1 cellular context compared by ENCODE assay signal in the genomic region with DNA sequence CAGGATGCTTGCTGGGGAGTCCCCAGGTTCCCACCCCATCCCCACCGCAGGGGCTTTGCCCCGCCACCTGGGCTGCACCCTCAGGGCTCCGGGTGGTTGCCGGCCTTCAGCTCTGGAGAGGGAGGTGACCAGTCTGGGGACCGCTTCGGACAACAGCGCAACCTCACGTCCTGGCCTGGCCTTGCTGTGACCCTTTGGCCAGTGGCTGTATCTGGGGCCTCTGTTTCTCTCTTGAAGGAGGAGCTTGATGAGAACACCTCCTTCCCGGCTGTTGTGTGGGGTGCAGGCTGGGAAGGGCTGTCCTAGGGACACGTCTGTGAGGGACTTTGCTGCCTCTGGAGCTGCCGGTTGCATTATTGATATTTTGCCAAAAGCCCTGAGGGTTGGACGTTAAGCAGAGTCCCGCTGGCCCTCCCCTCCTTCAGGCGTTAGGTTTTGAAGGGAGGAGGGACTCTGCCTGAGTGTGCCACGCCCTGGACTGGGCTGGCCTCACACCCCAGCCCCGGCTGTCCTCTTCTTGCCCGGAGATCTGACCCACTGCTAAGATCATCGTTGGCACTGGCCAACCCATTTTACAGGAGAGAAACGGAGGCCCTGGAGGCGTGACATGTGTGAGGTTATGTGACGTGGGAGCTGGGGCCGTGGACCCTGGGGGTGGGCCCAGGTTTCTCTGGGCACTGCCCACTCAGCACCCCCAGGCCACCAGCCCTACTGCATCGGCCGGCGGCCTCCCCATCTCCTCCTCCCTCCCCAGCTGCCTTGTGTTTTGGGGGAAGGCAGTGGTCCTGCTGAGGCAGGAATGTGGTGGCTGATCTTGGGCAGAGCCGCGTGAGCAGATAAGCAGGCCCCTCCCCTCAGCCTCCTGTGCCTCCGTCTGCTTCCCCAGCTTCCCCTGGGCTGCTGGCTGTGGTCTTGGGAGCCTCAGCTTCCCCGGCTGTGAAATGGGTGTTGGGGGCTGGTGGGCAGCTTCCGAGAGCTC.
TF ChIP-seq lines count a peak whose summit lies in the region.

No MANE protein-coding gene starts in this region.

TF ChIP-seq in K562, 482 proteins besides CTCF, POLR2A, EP300 and RAD21 (continued from another document and continues in another):
- peak in 1 of 2 experiments; percentile 32; a peak in 1 of 4 replicates for TF ChIP-seq UBTF (IDR thresholded peaks at IDR 0.05; ENCODE audit: borderline replicate concordance in 1 of 2, low read depth in 2 of 2, low read length in 2 of 2)
- peak; percentile 64 for TF ChIP-seq RBM25 (IDR thresholded peaks at IDR 0.05; ENCODE audit: low read depth, low read length, severe bottlenecking)
- 0 out of 2 replicates have a peak, but pooled peaks have one; percentile 49 for TF ChIP-seq SMAD4 (CRISPR knock-in tag; conservative IDR thresholded peaks at IDR 0.05)
- no peak for TF ChIP-seq ZNF639 (CRISPR knock-in tag; conservative IDR thresholded peaks at IDR 0.05 in 1 of 2, IDR thresholded peaks at IDR 0.05 in 1 of 2)
- TF ChIP-seq SREBF2 (CRISPR knock-in tag; IDR thresholded peaks at IDR 0.05): no peak
- TF ChIP-seq FOS (IDR thresholded peaks at IDR 0.05; ENCODE audit: extremely low read depth, insufficient read length): no peak
- TF ChIP-seq, protein P1, sequence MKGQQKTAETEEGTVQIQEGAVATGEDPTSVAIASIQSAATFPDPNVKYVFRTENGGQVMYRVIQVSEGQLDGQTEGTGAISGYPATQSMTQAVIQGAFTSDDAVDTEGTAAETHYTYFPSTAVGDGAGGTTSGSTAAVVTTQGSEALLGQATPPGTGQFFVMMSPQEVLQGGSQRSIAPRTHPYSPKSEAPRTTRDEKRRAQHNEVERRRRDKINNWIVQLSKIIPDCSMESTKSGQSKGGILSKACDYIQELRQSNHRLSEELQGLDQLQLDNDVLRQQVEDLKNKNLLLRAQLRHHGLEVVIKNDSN (CRISPR knock-in tag; IDR thresholded peaks at IDR 0.05): peak; percentile 18; the same call in 1 of the 2 replicates
- TF ChIP-seq SP1 (CRISPR knock-in tag; IDR thresholded peaks at IDR 0.05): peak; percentile 56; the same call in 1 of the 2 replicates
- no peak for TF ChIP-seq ZBTB5 (IDR thresholded peaks at IDR 0.05)
- TF ChIP-seq AFF4 (CRISPR knock-in tag; IDR thresholded peaks at IDR 0.05): no peak
- no peak for TF ChIP-seq BCLAF1 (IDR thresholded peaks at IDR 0.05; ENCODE audit: borderline replicate concordance in 1 of 2, control insufficient read depth in 1 of 2, low read depth in 2 of 2, low read length in 1 of 2)
- TF ChIP-seq MYBL2 (IDR thresholded peaks at IDR 0.05; ENCODE audit: low read depth): no peak
- no peak for TF ChIP-seq MYBL2 (CRISPR knock-in tag; IDR thresholded peaks at IDR 0.05; ENCODE audit: borderline replicate concordance)
- peak; percentile 22 for TF ChIP-seq BHLHE40 (IDR thresholded peaks at IDR 0.05; ENCODE audit: low read length)
- no peak for TF ChIP-seq BMI1 (IDR thresholded peaks at IDR 0.05; ENCODE audit: low read length)
- TF ChIP-seq, protein P2, sequence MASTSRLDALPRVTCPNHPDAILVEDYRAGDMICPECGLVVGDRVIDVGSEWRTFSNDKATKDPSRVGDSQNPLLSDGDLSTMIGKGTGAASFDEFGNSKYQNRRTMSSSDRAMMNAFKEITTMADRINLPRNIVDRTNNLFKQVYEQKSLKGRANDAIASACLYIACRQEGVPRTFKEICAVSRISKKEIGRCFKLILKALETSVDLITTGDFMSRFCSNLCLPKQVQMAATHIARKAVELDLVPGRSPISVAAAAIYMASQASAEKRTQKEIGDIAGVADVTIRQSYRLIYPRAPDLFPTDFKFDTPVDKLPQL (IDR thresholded peaks at IDR 0.05; ENCODE audit: extremely low read depth, insufficient read length): no peak
- TF ChIP-seq ZNF263 (CRISPR knock-in tag; IDR thresholded peaks at IDR 0.05; ENCODE audit: borderline replicate concordance): peak; percentile 77
- peak; percentile 80; the same call in 1 of the 2 replicates for TF ChIP-seq HDAC2 (IDR thresholded peaks at IDR 0.05)
- no peak for TF ChIP-seq CHCHD3 (CRISPR knock-in tag; IDR thresholded peaks at IDR 0.05)
- TF ChIP-seq, protein P3, sequence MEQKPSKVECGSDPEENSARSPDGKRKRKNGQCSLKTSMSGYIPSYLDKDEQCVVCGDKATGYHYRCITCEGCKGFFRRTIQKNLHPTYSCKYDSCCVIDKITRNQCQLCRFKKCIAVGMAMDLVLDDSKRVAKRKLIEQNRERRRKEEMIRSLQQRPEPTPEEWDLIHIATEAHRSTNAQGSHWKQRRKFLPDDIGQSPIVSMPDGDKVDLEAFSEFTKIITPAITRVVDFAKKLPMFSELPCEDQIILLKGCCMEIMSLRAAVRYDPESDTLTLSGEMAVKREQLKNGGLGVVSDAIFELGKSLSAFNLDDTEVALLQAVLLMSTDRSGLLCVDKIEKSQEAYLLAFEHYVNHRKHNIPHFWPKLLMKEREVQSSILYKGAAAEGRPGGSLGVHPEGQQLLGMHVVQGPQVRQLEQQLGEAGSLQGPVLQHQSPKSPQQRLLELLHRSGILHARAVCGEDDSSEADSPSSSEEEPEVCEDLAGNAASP (IDR thresholded peaks at IDR 0.05): no peak
- no peak for TF ChIP-seq ELF1 (tag; IDR thresholded peaks at IDR 0.05)
- TF ChIP-seq BRD4 (IDR thresholded peaks at IDR 0.05): no peak
- TF ChIP-seq KLF1 (tag; IDR thresholded peaks at IDR 0.05): 0 out of 2 replicates have a peak, but pooled peaks have one; percentile 34
- 0 out of 2 replicates have a peak, but pooled peaks have one; percentile 26 for TF ChIP-seq RHOXF2B (CRISPR knock-in tag; conservative IDR thresholded peaks at IDR 0.05)
- no peak for TF ChIP-seq GTF3C2 (IDR thresholded peaks at IDR 0.05; ENCODE audit: borderline replicate concordance, extremely low read depth, insufficient read length)
- TF ChIP-seq ETV6 (IDR thresholded peaks at IDR 0.05; ENCODE audit: borderline replicate concordance in 1 of 2, low read depth in 2 of 2, low read length in 1 of 2): no peak
- no peak for TF ChIP-seq ETV6 (CRISPR knock-in tag; IDR thresholded peaks at IDR 0.05; ENCODE audit: borderline replicate concordance)
- no peak for TF ChIP-seq ZNF224 (CRISPR knock-in tag; IDR thresholded peaks at IDR 0.05)
- TF ChIP-seq ATF7 (IDR thresholded peaks at IDR 0.05): 0 out of 2 replicates have a peak, but pooled peaks have one; percentile 27
- 0 out of 2 replicates have a peak, but pooled peaks have one; percentile 33 for TF ChIP-seq ZNF830 (CRISPR knock-in tag; IDR thresholded peaks at IDR 0.05)
- TF ChIP-seq ATF3 (IDR thresholded peaks at IDR 0.05): no peak
- TF ChIP-seq ATF3 (CRISPR knock-in tag; conservative IDR thresholded peaks at IDR 0.05): no peak
